8 cellular contexts compared by ENCODE assay signal in genomic region chr17:63621684-63622570, GRCh38. TPM values are rescaled to one million over a fixed set of nuclear protein-coding genes. Genes with fewer than 3 reads are reported as not detected.
A peak's percentile ranks its signal among the peaks of the same experiment; 100 is the strongest.
DNase-seq lines count a peak whose midpoint lies in the region; ATAC-seq and TF ChIP-seq lines count a peak whose summit lies in the region.

Gene MAP3K3 (plus strand): TSS chr17:63622417. CDS start chr17:63622760, 343 bp downstream.

- peak within 1 kb of the TSS; percentile 99 for H3K4me3 Mint-ChIP-seq in CD14-positive monocyte

- H3K27ac Mint-ChIP-seq in CD14-positive monocyte = peak within 1 kb of the TSS; percentile 81 to 95 (median 92)

- peaks cover 39% of the 10 kb centered on the region for H3K4me1 Mint-ChIP-seq in CD14-positive monocyte

- peak; percentile 7 for TF ChIP-seq CTCF in CD14-positive monocyte (IDR thresholded peaks at IDR 0.05)

- ATAC-seq in GM19372 (IDR thresholded peaks at IDR 0.05; ENCODE audit: low read depth, unreplicated experiment) = peak; percentile 82
- peak; percentile 83 for ATAC-seq in HG03558 (IDR thresholded peaks at IDR 0.05; ENCODE audit: extremely low read depth, unreplicated experiment)

- peaks cover 0 to 10% of the 10 kb centered on the region in 2 donors for H3K36me3 Mint-ChIP-seq in CD14-positive monocyte

- H3K27me3 Mint-ChIP-seq in CD14-positive monocyte (ENCODE audit: low read depth in 3 of 3) = peaks cover 4 to 10% (median 7%) of the 10 kb centered on the region in 3 donors

- intact Hi-C loops in CD14-positive monocyte (cut with micrococcal nuclease) = loop anchor here (1.0 to 10.0 kb wide), 7 partner anchors 13 to 220 kb away; partner anchors contain the start of genes DCAF7 (in 2 of the 2), CCDC47 (in 1 of the 2), DDX42 (in 1 of the 2) and SMARCD2 (in 1 of the 2)

- peak; percentile 99 for DNase-seq in CD14-positive monocyte (ENCODE audit: low spot score)
- DNase-seq in NCI-H748 treated with DMSO at 0.1 percent for 48 hours (lab: John Stamatoyannopoulos, UW) = peak; percentile 99
- peak; percentile 88 to 98 for DNase-seq in activated CD4-positive, alpha-beta T cell treated with anti-CD3 and anti-CD28 coated beads, Interleukin-2, amount 50 U/mL, for 24 hours (ENCODE audit: low read depth in 1 of 2, low spot score in 1 of 2)
- peak; percentile 100 for DNase-seq in dedifferentiated amniotic fluid mesenchymal stem cell (ENCODE audit: extremely low spot score)
- peak; percentile 100 for DNase-seq in left kidney (ENCODE audit: low read depth, low spot score)
- peak; percentile 95 to 97 for DNase-seq in stimulated activated CD4-positive, alpha-beta T cell treated with anti-CD3 and anti-CD28 coated beads, Interleukin-2, amount 100 ng/mL, for 24 hours

- H3K9me3 Mint-ChIP-seq in CD14-positive monocyte = peaks cover 0 to 2% (median 0%) of the 10 kb centered on the region in 7 donors

RNA-seq across cellular contexts. Expression of gene MAP3K3, which starts in this region (rescaled TPM):
- 10 to 100 TPM; 52.2 to 63.6 TPM for polyA plus RNA-seq in CD14-positive monocyte

Comparison
In these comparisons a context has a peak if more than half of its experiments do, and no peak if none do; other contexts are left out.
1. Peak in every context shown above with its lines: DNase-seq and ATAC-seq.